Comparison of ENCODE assay signal across 1 cellular context in the genomic region with DNA sequence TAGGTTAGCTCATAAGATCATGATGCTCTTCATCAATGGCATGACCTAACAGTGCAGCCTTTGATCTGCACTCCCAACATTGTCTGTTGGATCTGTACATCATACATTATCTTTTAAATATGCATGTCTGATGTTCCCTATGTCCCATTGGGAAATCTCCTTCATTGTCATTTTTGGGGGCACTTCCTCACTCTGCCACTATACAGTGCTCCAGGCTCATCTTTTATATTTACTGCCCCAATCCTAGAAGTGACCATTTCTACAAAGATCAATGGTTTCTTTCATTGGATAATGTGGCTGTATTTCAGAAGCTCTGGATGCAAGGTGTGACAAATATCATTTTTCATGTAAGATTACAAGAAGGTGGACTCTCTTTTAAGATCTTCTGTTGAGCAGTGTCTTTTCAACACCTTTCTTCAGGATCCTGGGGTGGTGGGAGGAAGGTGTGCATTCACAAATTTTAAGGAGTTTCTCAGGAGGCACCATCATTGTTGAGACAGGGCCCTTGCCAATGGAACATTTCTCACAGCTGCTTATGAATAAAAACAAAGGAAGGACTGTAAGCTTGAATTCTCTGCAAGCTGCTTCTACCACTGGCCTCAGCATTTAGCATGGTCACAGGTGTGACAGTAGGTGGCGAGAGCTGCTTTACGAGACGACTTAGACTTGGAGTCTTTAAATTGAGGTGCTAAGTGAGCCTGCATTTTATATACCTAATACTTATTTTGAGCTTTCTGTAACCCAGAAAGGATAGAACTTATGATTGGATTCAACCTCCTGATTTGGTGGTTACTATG.
TF ChIP-seq lines count a peak whose summit lies in the region.

No MANE protein-coding gene starts in this region.

TF ChIP-seq in HepG2, 621 proteins besides CTCF, POLR2A, EP300 and RAD21 (continued from another document):
- TF ChIP-seq, protein P1, sequence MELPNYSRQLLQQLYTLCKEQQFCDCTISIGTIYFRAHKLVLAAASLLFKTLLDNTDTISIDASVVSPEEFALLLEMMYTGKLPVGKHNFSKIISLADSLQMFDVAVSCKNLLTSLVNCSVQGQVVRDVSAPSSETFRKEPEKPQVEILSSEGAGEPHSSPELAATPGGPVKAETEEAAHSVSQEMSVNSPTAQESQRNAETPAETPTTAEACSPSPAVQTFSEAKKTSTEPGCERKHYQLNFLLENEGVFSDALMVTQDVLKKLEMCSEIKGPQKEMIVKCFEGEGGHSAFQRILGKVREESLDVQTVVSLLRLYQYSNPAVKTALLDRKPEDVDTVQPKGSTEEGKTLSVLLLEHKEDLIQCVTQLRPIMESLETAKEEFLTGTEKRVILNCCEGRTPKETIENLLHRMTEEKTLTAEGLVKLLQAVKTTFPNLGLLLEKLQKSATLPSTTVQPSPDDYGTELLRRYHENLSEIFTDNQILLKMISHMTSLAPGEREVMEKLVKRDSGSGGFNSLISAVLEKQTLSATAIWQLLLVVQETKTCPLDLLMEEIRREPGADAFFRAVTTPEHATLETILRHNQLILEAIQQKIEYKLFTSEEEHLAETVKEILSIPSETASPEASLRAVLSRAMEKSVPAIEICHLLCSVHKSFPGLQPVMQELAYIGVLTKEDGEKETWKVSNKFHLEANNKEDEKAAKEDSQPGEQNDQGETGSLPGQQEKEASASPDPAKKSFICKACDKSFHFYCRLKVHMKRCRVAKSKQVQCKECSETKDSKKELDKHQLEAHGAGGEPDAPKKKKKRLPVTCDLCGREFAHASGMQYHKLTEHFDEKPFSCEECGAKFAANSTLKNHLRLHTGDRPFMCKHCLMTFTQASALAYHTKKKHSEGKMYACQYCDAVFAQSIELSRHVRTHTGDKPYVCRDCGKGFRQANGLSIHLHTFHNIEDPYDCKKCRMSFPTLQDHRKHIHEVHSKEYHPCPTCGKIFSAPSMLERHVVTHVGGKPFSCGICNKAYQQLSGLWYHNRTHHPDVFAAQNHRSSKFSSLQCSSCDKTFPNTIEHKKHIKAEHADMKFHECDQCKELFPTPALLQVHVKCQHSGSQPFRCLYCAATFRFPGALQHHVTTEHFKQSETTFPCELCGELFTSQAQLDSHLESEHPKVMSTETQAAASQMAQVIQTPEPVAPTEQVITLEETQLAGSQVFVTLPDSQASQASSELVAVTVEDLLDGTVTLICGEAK (IDR thresholded peaks at IDR 0.05): no peak
- TF ChIP-seq, protein P1 (CRISPR knock-in tag; IDR thresholded peaks at IDR 0.05): no peak
- TF ChIP-seq, protein P2, sequence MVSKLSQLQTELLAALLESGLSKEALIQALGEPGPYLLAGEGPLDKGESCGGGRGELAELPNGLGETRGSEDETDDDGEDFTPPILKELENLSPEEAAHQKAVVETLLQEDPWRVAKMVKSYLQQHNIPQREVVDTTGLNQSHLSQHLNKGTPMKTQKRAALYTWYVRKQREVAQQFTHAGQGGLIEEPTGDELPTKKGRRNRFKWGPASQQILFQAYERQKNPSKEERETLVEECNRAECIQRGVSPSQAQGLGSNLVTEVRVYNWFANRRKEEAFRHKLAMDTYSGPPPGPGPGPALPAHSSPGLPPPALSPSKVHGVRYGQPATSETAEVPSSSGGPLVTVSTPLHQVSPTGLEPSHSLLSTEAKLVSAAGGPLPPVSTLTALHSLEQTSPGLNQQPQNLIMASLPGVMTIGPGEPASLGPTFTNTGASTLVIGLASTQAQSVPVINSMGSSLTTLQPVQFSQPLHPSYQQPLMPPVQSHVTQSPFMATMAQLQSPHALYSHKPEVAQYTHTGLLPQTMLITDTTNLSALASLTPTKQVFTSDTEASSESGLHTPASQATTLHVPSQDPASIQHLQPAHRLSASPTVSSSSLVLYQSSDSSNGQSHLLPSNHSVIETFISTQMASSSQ (IDR thresholded peaks at IDR 0.05; ENCODE audit: low read depth): no peak
- TF ChIP-seq, protein P2 (CRISPR knock-in tag; IDR thresholded peaks at IDR 0.05; ENCODE audit: borderline replicate concordance): no peak
- no peak for TF ChIP-seq HMG20A (CRISPR knock-in tag; IDR thresholded peaks at IDR 0.05; ENCODE audit: borderline replicate concordance)
- no peak for TF ChIP-seq CAMTA2 (CRISPR knock-in tag; IDR thresholded peaks at IDR 0.05; ENCODE audit: borderline replicate concordance)
- TF ChIP-seq, protein P3, sequence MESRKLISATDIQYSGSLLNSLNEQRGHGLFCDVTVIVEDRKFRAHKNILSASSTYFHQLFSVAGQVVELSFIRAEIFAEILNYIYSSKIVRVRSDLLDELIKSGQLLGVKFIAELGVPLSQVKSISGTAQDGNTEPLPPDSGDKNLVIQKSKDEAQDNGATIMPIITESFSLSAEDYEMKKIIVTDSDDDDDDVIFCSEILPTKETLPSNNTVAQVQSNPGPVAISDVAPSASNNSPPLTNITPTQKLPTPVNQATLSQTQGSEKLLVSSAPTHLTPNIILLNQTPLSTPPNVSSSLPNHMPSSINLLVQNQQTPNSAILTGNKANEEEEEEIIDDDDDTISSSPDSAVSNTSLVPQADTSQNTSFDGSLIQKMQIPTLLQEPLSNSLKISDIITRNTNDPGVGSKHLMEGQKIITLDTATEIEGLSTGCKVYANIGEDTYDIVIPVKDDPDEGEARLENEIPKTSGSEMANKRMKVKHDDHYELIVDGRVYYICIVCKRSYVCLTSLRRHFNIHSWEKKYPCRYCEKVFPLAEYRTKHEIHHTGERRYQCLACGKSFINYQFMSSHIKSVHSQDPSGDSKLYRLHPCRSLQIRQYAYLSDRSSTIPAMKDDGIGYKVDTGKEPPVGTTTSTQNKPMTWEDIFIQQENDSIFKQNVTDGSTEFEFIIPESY (CRISPR knock-in tag; IDR thresholded peaks at IDR 0.05): no peak
- no peak for TF ChIP-seq RARG (CRISPR knock-in tag; IDR thresholded peaks at IDR 0.05; ENCODE audit: low read depth)
- no peak for TF ChIP-seq ZNF724P (CRISPR knock-in tag; IDR thresholded peaks at IDR 0.05; ENCODE audit: borderline replicate concordance)
- no peak for TF ChIP-seq NR2F1 (CRISPR knock-in tag; IDR thresholded peaks at IDR 0.05)
- TF ChIP-seq ZNF224 (CRISPR knock-in tag; IDR thresholded peaks at IDR 0.05): no peak
- TF ChIP-seq RCOR2 (CRISPR knock-in tag; IDR thresholded peaks at IDR 0.05): no peak
- no peak for TF ChIP-seq MLLT10 (CRISPR knock-in tag; IDR thresholded peaks at IDR 0.05)
- TF ChIP-seq GTF2F1 (IDR thresholded peaks at IDR 0.05; ENCODE audit: low read length): no peak
- no peak for TF ChIP-seq RAD51 (IDR thresholded peaks at IDR 0.05; ENCODE audit: borderline replicate concordance)
- TF ChIP-seq, protein P4, sequence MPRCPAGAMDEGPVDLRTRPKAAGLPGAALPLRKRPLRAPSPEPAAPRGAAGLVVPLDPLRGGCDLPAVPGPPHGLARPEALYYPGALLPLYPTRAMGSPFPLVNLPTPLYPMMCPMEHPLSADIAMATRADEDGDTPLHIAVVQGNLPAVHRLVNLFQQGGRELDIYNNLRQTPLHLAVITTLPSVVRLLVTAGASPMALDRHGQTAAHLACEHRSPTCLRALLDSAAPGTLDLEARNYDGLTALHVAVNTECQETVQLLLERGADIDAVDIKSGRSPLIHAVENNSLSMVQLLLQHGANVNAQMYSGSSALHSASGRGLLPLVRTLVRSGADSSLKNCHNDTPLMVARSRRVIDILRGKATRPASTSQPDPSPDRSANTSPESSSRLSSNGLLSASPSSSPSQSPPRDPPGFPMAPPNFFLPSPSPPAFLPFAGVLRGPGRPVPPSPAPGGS (CRISPR knock-in tag; IDR thresholded peaks at IDR 0.05): no peak
- no peak for TF ChIP-seq ZSCAN25 (CRISPR knock-in tag; IDR thresholded peaks at IDR 0.05)
- TF ChIP-seq AGO2 (optimal IDR thresholded peaks at IDR 0.05; ENCODE audit: low read depth, low read length): no peak
- TF ChIP-seq NONO (IDR thresholded peaks at IDR 0.05): no peak
- no peak for TF ChIP-seq NONO (CRISPR knock-in tag; conservative IDR thresholded peaks at IDR 0.05)
